In genomic region chr22:20752104-20752741, GRCh38 we compare ENCODE assay signal across 23 cellular contexts. TPM values are rescaled to one million over a fixed set of nuclear protein-coding genes. Genes with fewer than 3 reads are reported as not detected.
DNase-seq lines count a peak whose midpoint lies in the region; ATAC-seq, FAIRE-seq and TF ChIP-seq lines count a peak whose summit lies in the region.
"Had no signal": no experiment of that assay in that cellular context is flagged by ENCODE, and none has a peak within 500 bp of the region (broad histone marks: within the 10 kb centered on the region; RNA-seq: fewer than 3 reads in every experiment).

No MANE protein-coding gene starts in this region.

- peaks cover 24% of the 10 kb centered on the region for H3K4me1 ChIP-seq in mesenchymal stem cell (ENCODE audit: control insufficient read depth, insufficient read depth, low read depth, low read length)

- no peak overlapping the region for H3K9ac ChIP-seq in mesenchymal stem cell (ENCODE audit: low read length)

- peak overlapping the region; percentile 78 for H3K27ac ChIP-seq in angular gyrus (ENCODE audit: low read depth, low read length)
- peak overlapping the region; percentile 79 for H3K27ac ChIP-seq in cingulate gyrus (ENCODE audit: low read depth, low read length)
- H3K27ac ChIP-seq in mesenchymal stem cell (ENCODE audit: low read length, poor library complexity, severe bottlenecking): no peak overlapping the region
- H3K27ac ChIP-seq: A549, RWPE1 had no signal

- no peak overlapping the region for H2BK120ac ChIP-seq in mesenchymal stem cell (ENCODE audit: low read depth, low read length)

- H3K18ac ChIP-seq in mesenchymal stem cell (ENCODE audit: low read depth in 1 of 2, low read length in 2 of 2): no peak overlapping the region

- H3K27me3 ChIP-seq in mesenchymal stem cell (ENCODE audit: control insufficient read depth in 1 of 2, insufficient read depth in 1 of 2, low read length in 2 of 2): no peaks in the 10 kb centered on the region
- H3K27me3 ChIP-seq: BLaER1 treated with 17β-estradiol and CSF1 and Interleukin-3, amounts not matched to agents 10 nM and 100 nM had no signal

- no peak for TF ChIP-seq CTCF in D721Med (IDR thresholded peaks at IDR 0.05; ENCODE audit: insufficient read depth, missing control alignments)

- peak overlapping the region; percentile 6 for H2AK5ac ChIP-seq in mesenchymal stem cell (ENCODE audit: low read length, severe bottlenecking)

- ATAC-seq in HG02852 (IDR thresholded peaks at IDR 0.05; ENCODE audit: unreplicated experiment): no peak
- ATAC-seq: A549, Panc1 had no signal

- DNase-seq in mesenchymal stem cell (no peak), D721Med (ENCODE audit: insufficient read length, low spot score) (no peak), medulla oblongata (ENCODE audit: extremely low spot score) (no peak)
- no peak for DNase-seq in stimulated activated CD4-positive, alpha-beta T cell treated with anti-CD3 and anti-CD28 coated beads, Interleukin-2, amount 100 ng/mL, for 48 hours
- DNase-seq: AML-193; CD4-positive, alpha-beta T cell; DMS53; H7; NCI-H1092; NCI-H1417 treated with DMSO at 0.1 percent for 48 hours; NCI-H1694 treated with DMSO at 0.1 percent for 48 hours; NCI-H2081; NCI-H226; NCI-H510A; NCI-H69; SHP77 had no signal

- no peak overlapping the region for H2BK5ac ChIP-seq in mesenchymal stem cell (ENCODE audit: low read depth, low read length, poor library complexity, severe bottlenecking)

- FAIRE-seq in D721Med (lab: Jason Lieb, UNC): no peak
- FAIRE-seq: A549 had no signal

- H3K4ac ChIP-seq in mesenchymal stem cell (ENCODE audit: low read depth in 1 of 2, low read length in 2 of 2): no peak overlapping the region

- no peak overlapping the region for H2BK15ac ChIP-seq in mesenchymal stem cell (ENCODE audit: low read depth, poor library complexity, severe bottlenecking)

- no peaks in the 10 kb centered on the region for H3K9me3 ChIP-seq in mesenchymal stem cell (ENCODE audit: control insufficient read depth, low read length)
- H3K9me3 ChIP-seq: A549; BLaER1 treated with 17β-estradiol and CSF1 and Interleukin-3, amounts not matched to agents 10 nM and 100 nM had no signal

- no peak overlapping the region for H3K23ac ChIP-seq in mesenchymal stem cell (ENCODE audit: low read length in 2 of 2)

- peaks cover 2% of the 10 kb centered on the region for H3K79me1 ChIP-seq in mesenchymal stem cell (replicated peaks; ENCODE audit: low read length, poor library complexity, severe bottlenecking)

- H4K8ac ChIP-seq in mesenchymal stem cell (ENCODE audit: low read length): no peak overlapping the region

- no peak overlapping the region for H2AFZ ChIP-seq in mesenchymal stem cell (ENCODE audit: low read depth, low read length)

- H2BK12ac ChIP-seq in mesenchymal stem cell (ENCODE audit: low read length in 2 of 2): no peak overlapping the region

- H3K4me2 ChIP-seq in mesenchymal stem cell (ENCODE audit: low read length, poor library complexity, severe bottlenecking): no peak overlapping the region
- H3K4me2 ChIP-seq: A549 had no signal

- H3K14ac ChIP-seq in mesenchymal stem cell (ENCODE audit: low read length in 2 of 2): no peak overlapping the region

- H3K4me3 ChIP-seq in mesenchymal stem cell (ENCODE audit: insufficient read depth in 1 of 2, low read depth in 1 of 2, low read length in 2 of 2): no peak overlapping the region
- H3K4me3 ChIP-seq: A549; BLaER1 treated with 17β-estradiol and CSF1 and Interleukin-3, amounts not matched to agents 10 nM and 100 nM had no signal

- peaks cover 37 to 74% of the 10 kb centered on the region in 2 experiments for H3K36me3 ChIP-seq in mesenchymal stem cell (ENCODE audit: control insufficient read depth in 1 of 2, insufficient read depth in 2 of 2, low read depth in 1 of 2, low read length in 2 of 2)

- WGBS in mesenchymal stem cell: 93% methylated on average over 7 of the region's 7 CpGs

- H4K91ac ChIP-seq in mesenchymal stem cell (ENCODE audit: low read length): no peak overlapping the region

RNA-seq across cellular contexts. Expression of gene SERPIND1, which starts 21.7 kb away (rescaled TPM):
- 0.06 TPM for polyA plus RNA-seq in mesenchymal stem cell (2013, experiment 1 of 2)
- polyA plus RNA-seq in mesenchymal stem cell (2013, experiment 2 of 2): 0.05 TPM
- polyA plus RNA-seq: A549 had no signal
